Comparison of ENCODE assay signal across 8 cellular contexts in genomic region chr1:44652445-44653106, GRCh38. TPM values are rescaled to one million over a fixed set of nuclear protein-coding genes. Genes with fewer than 3 reads are reported as not detected.
DNase-seq lines count a peak whose midpoint lies in the region; ATAC-seq, FAIRE-seq and TF ChIP-seq lines count a peak whose summit lies in the region.

No MANE protein-coding gene starts in this region.

- TF ChIP-seq CTCF in coronary artery (IDR thresholded peaks at IDR 0.05) (peak; percentile 94), lower leg skin (IDR thresholded peaks at IDR 0.05) (peak in 1 of 3 donors; percentile 78)

- no peak overlapping the region for H3K4me3 ChIP-seq in coronary artery
- H3K4me3 ChIP-seq in lower leg skin (ENCODE audit: low read depth, poor library complexity, severe bottlenecking) = no peak overlapping the region

- TF ChIP-seq POLR2A in lower leg skin (IDR thresholded peaks at IDR 0.05) = no peak

- intact Hi-C loops in lower leg skin (cut with DNase I; ENCODE audit: low total_unique reads) = no loop called here

- 48 to 53% methylated on average over 7 of the region's 7 CpGs for WGBS in lower leg skin, 2 donors

- peak; percentile 57 for FAIRE-seq in G401.6 (lab: Jason Lieb, UNC)

- ATAC-seq in HG02798 (IDR thresholded peaks at IDR 0.05; ENCODE audit: poor library complexity, unreplicated experiment) (peak; percentile 78), GM19035 (IDR thresholded peaks at IDR 0.05; ENCODE audit: unreplicated experiment) (no peak)

- DNase-seq in NCI-H460 (ENCODE audit: extremely low read depth, low read depth) (peak; percentile 50), coronary artery (ENCODE audit: low spot score) (no peak), lower leg skin (ENCODE audit: low spot score in 2 of 2) (peak; percentile 73 to 95)
- DNase-seq in activated CD4-positive, alpha-beta T cell treated with anti-CD3 and anti-CD28 coated beads, Interleukin-2, amount 50 U/mL, for 1 hour = peak; percentile 75
- DNase-seq in stimulated activated CD8-positive, alpha-beta memory T cell treated with anti-CD3 and anti-CD28 coated beads, Interleukin-15, amount 100 ng/mL, for 1 hour (ENCODE audit: low read depth) = peak; percentile 60

- H3K27ac ChIP-seq in coronary artery = no peak overlapping the region

RNA-seq across cellular contexts. Expression of gene TMEM53, which starts 21.7 kb away (rescaled TPM):
- 2.3 and 4.5 TPM in 2 replicates for total RNA-seq in NCI-H460 (2014; rRNA removed; shearing (Covaris generic))
- polyA plus RNA-seq in NCI-H460 (2014; cell fraction: nucleus; rRNA removed) = 1.6 and 4.4 TPM in 2 replicates
- 10 to 100 TPM in 2 of 4 donors, 1 to 10 TPM in 2; 5.2 to 23.4 (median 9.9) TPM for total RNA-seq in lower leg skin

RNA-seq across cellular contexts. Expression of gene ARMH1, which starts 21.9 kb away (rescaled TPM):
- total RNA-seq in NCI-H460 (2014; rRNA removed; shearing (Covaris generic)) = 0.62 TPM in 1 of 2 replicates, not detected in the other
- polyA plus RNA-seq in NCI-H460 (2014; cell fraction: nucleus; rRNA removed) = 0.20 and 1.9 TPM in 2 replicates
- total RNA-seq in lower leg skin = 1 to 10 TPM in 1 of 4 donors, not detected in 3; 2.7 TPM
